19 cellular contexts compared by ENCODE assay signal in the genomic region with DNA sequence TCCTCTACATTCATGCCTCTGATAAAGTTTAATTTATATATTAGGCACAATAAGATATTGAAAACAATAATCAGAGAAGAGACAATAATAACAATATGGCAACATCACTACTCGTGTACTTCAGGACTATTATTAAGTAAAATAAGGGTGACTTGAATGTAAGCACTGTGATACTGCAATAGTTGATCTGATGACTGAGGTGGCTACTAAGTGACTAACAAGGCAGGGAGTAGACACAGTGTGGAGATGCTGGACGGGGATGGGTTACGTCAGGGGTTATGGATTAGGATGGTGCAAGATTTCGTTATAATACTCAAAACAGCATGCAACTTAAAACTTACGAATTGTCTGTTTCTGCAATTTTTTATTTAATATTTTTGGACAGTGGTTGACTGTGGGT.
"Had no signal": no experiment of that assay in that cellular context is flagged by ENCODE, and none has a peak within 500 bp of the region (broad histone marks: within the 10 kb centered on the region; RNA-seq: fewer than 3 reads in every experiment).

No MANE protein-coding gene starts in this region.

- H3K27me3 ChIP-seq: SJSA1 had no signal

- H3K4me1 ChIP-seq: SJSA1 had no signal

- H3K4me3 ChIP-seq: SJSA1, SK-N-MC had no signal

- H3K27ac ChIP-seq: SJSA1, SK-N-MC had no signal

- DNase-seq: KBM-7, NCI-H1092 treated with DMSO at 0.1 percent for 48 hours, NCI-H1436, NCI-H187, NCI-H2029, NCI-H2081 treated with DMSO at 0.1 percent for 48 hours, NCI-H2171, NCI-H226, NCI-H446, NCI-H510A, NCI-H524 treated with DMSO at 0.1 percent for 48 hours, NCI-H69, NCI-H774, Right ventricle myocardium superior, RPMI8226, SIG-M5, SW 1271 had no signal

- H3K9me3 ChIP-seq: SJSA1 had no signal
